ENCODE assay signal across 18 cellular contexts in genomic region chr20:33282991-33283555, GRCh38. TPM values are rescaled to one million over a fixed set of nuclear protein-coding genes. Genes with fewer than 3 reads are reported as not detected.
"Had no signal": no experiment of that assay in that cellular context is flagged by ENCODE, and none has a peak within 500 bp of the region (broad histone marks: within the 10 kb centered on the region; RNA-seq: fewer than 3 reads in every experiment).

BPIFB1 (plus strand) TSS chr20:33283214; CDS start chr20:33286074, 2,860 bp downstream.

- H3K9me3 ChIP-seq: adrenal gland, heart right ventricle, left lung, transverse colon had no signal

- ATAC-seq: heart right ventricle; left lung; right cardiac atrium; stimulated activated memory B cell treated with anti-CD40 and anti-IgM and Interleukin-4, amounts not matched to agents 10 μg/mL and 1 μg/mL and 100 μg/mL, for 72 hours had no signal

- H3K4me3 Mint-ChIP-seq: stimulated activated memory B cell treated with anti-CD40 and anti-IgM and Interleukin-4, amounts not matched to agents 10 μg/mL and 1 μg/mL and 100 μg/mL, for 72 hours had no signal

- H3K36me3 Mint-ChIP-seq: stimulated activated memory B cell treated with anti-CD40 and anti-IgM and Interleukin-4, amounts not matched to agents 10 μg/mL and 1 μg/mL and 100 μg/mL, for 72 hours had no signal

- H3K27me3 ChIP-seq: adrenal gland had no signal

- H3K27ac ChIP-seq: adrenal gland, coronary artery, heart right ventricle, left lung, transverse colon had no signal

- DNase-seq: activated CD4-positive, alpha-beta T cell treated with anti-CD3 and anti-CD28 coated beads, Interleukin-2, amount 50 U/mL, for 1 hour; activated naive CD4-positive, alpha-beta T cell treated with anti-CD3 and anti-CD28 coated beads, Interleukin-2, amount 50 U/mL, for 16 hours; activated T-cell treated with anti-CD3 and anti-CD28 coated beads, Interleukin-2, amount 50 U/mL, for 1 hour; adrenal gland; central memory CD4-positive, alpha-beta T cell; effector CD4-positive, alpha-beta T cell; foreskin melanocyte; heart right ventricle; left lung; right cardiac atrium; transverse colon had no signal

- H3K36me3 ChIP-seq: adrenal gland, heart right ventricle, left lung, transverse colon had no signal

- H3K9me3 Mint-ChIP-seq: stimulated activated memory B cell treated with anti-CD40 and anti-IgM and Interleukin-4, amounts not matched to agents 10 μg/mL and 1 μg/mL and 100 μg/mL, for 72 hours had no signal

- H3K4me2 ChIP-seq: smooth muscle cell had no signal

- H3K27ac Mint-ChIP-seq: stimulated activated memory B cell treated with anti-CD40 and anti-IgM and Interleukin-4, amounts not matched to agents 10 μg/mL and 1 μg/mL and 100 μg/mL, for 72 hours had no signal

- H3K4me1 ChIP-seq: adrenal gland, heart right ventricle, left lung, transverse colon had no signal

- H3K4me3 ChIP-seq: adrenal gland, coronary artery, heart right ventricle, left lung, smooth muscle cell, transverse colon had no signal

- H3K4me1 Mint-ChIP-seq: stimulated activated memory B cell treated with anti-CD40 and anti-IgM and Interleukin-4, amounts not matched to agents 10 μg/mL and 1 μg/mL and 100 μg/mL, for 72 hours had no signal

RNA-seq across cellular contexts. Expression of gene BPIFB1, which starts in this region (rescaled TPM):
- total RNA-seq: heart right ventricle; mesenteric fat pad; myocyte; right cardiac atrium; smooth muscle cell; subcutaneous adipose tissue; T-helper 2 cell treated with Interferon-gamma antibody and Interleukin-4, amounts not matched to agents 100 ng/mL and 5 ng/mL, for 36 hours; transverse colon had no signal
- polyA plus RNA-seq: right cardiac atrium, smooth muscle cell had no signal
